11 cellular contexts compared by ENCODE assay signal in genomic region chr13:32032780-32033179, GRCh38. TPM values are rescaled to one million over a fixed set of nuclear protein-coding genes. Genes with fewer than 3 reads are reported as not detected.
DNase-seq lines count a peak whose midpoint lies in the region; TF ChIP-seq lines count a peak whose summit lies in the region.
"Had no signal": no experiment of that assay in that cellular context is flagged by ENCODE, and none has a peak within 500 bp of the region (broad histone marks: within the 10 kb centered on the region; RNA-seq: fewer than 3 reads in every experiment).

No MANE protein-coding gene starts in this region.

- H3K36me3 ChIP-seq in tibial artery, result no peaks in the 10 kb centered on the region
- no peaks in the 10 kb centered on the region for H3K36me3 ChIP-seq in smooth muscle cell (ENCODE audit: low read depth)

- intact Hi-C loops in tibial artery (cut with DNase I; ENCODE audit: low total_unique reads), result loop anchor here (10.0 kb wide), 1 partner anchor 82 kb away; no protein-coding TSS in a partner anchor

- TF ChIP-seq CTCF in foreskin fibroblast (IDR thresholded peaks at IDR 0.05; ENCODE audit: low read depth, low read length), result no peak
- no peak for TF ChIP-seq CTCF in tibial artery (IDR thresholded peaks at IDR 0.05)
- no peak for TF ChIP-seq CTCF in smooth muscle cell (IDR thresholded peaks at IDR 0.05; ENCODE audit: borderline replicate concordance, insufficient read depth, poor library complexity, severe bottlenecking)

- DNase-seq in activated T-cell treated with anti-CD3 and anti-CD28 coated beads, Interleukin-2, amount 50 U/mL, for 24 hours, result no peak
- DNase-seq in activated T-cell treated with anti-CD3 and anti-CD28 coated beads, Interleukin-2, amount 50 U/mL, for 48 hours, result no peak
- DNase-seq in NCI-H748 (lab: John Stamatoyannopoulos, UW; ENCODE audit: unreplicated experiment), result peak; percentile 58
- no peak for DNase-seq in foreskin fibroblast
- DNase-seq in tibial artery, result no peak
- DNase-seq in kidney tubule cell (ENCODE audit: low spot score), result no peak
- DNase-seq in hippocampal formation (lab: John Stamatoyannopoulos, UW), result no peak
- DNase-seq in smooth muscle cell (lab: John Stamatoyannopoulos, UW; ENCODE audit: unreplicated experiment), result no peak
- DNase-seq: activated gamma-delta T cell, Karpas-422, NCI-H345 had no signal

- H4K20me1 ChIP-seq in smooth muscle cell (ENCODE audit: low read depth), result no peaks in the 10 kb centered on the region

- H3K4me3 Mint-ChIP-seq in activated T-cell treated with anti-CD3 and anti-CD28 coated beads, Interleukin-2, amount 50 U/mL, for 24 hours, result peak overlapping the region; percentile 11

- H3K9me3 Mint-ChIP-seq in activated T-cell treated with anti-CD3 and anti-CD28 coated beads, Interleukin-2, amount 50 U/mL, for 24 hours, result no peaks in the 10 kb centered on the region

- H3K4me3 ChIP-seq in foreskin fibroblast (ENCODE audit: low read depth in 1 of 2, low read length in 2 of 2) (peak overlapping the region; percentile 69 to 78), tibial artery (peak overlapping the region; percentile 83 to 84), smooth muscle cell (no peak overlapping the region)

- no peaks in the 10 kb centered on the region for H3F3A ChIP-seq in smooth muscle cell (ENCODE audit: low read depth)

- peaks cover 18% of the 10 kb centered on the region for H3K27me3 Mint-ChIP-seq in activated T-cell treated with anti-CD3 and anti-CD28 coated beads, Interleukin-2, amount 50 U/mL, for 24 hours

- peaks cover 42% of the 10 kb centered on the region for H3K4me1 Mint-ChIP-seq in activated T-cell treated with anti-CD3 and anti-CD28 coated beads, Interleukin-2, amount 50 U/mL, for 24 hours (ENCODE audit: low read depth)

- no peak overlapping the region for H2AFZ ChIP-seq in smooth muscle cell (ENCODE audit: low read depth)

- peaks cover 5% of the 10 kb centered on the region for H3K36me3 Mint-ChIP-seq in activated T-cell treated with anti-CD3 and anti-CD28 coated beads, Interleukin-2, amount 50 U/mL, for 24 hours (ENCODE audit: low read depth)

- H3K27me3 ChIP-seq in tibial artery (no peaks in the 10 kb centered on the region), smooth muscle cell (ENCODE audit: low read depth) (peaks cover 11% of the 10 kb centered on the region)

- H3K4me2 ChIP-seq in smooth muscle cell, result no peak overlapping the region

- H3K27ac Mint-ChIP-seq in activated T-cell treated with anti-CD3 and anti-CD28 coated beads, Interleukin-2, amount 50 U/mL, for 24 hours, result no peak overlapping the region

- no peak overlapping the region for H3K9ac ChIP-seq in smooth muscle cell (ENCODE audit: low read depth)

- peaks cover 0 to 63% (median 19%) of the 10 kb centered on the region in 4 donors for H3K4me1 ChIP-seq in tibial artery
- H3K4me1 ChIP-seq in smooth muscle cell (ENCODE audit: low read depth), result peaks cover 18% of the 10 kb centered on the region

- H3K27ac ChIP-seq in tibial artery (peak overlapping the region; percentile 82 to 88), smooth muscle cell (ENCODE audit: low read depth) (no peak overlapping the region)

- H3K9me3 ChIP-seq in tibial artery, result no peaks in the 10 kb centered on the region
- H3K9me3 ChIP-seq in smooth muscle cell (replicated peaks; ENCODE audit: low read depth), result no peaks in the 10 kb centered on the region

- WGBS in smooth muscle cell (ENCODE audit: low lambda C conversion rate), result 79% methylated on average over 1 of the region's 1 CpG

- H3K79me2 ChIP-seq in smooth muscle cell (ENCODE audit: low read depth), result no peaks in the 10 kb centered on the region

RNA-seq across cellular contexts. Expression of gene FRY, which starts 1.2 kb away (rescaled TPM):
- 1.9 and 3.2 TPM in 2 replicates for total RNA-seq in smooth muscle cell
- polyA plus RNA-seq in smooth muscle cell, result 0.95 and 1.1 TPM in 2 replicates
